1 cellular context compared by ENCODE assay signal in the genomic region with DNA sequence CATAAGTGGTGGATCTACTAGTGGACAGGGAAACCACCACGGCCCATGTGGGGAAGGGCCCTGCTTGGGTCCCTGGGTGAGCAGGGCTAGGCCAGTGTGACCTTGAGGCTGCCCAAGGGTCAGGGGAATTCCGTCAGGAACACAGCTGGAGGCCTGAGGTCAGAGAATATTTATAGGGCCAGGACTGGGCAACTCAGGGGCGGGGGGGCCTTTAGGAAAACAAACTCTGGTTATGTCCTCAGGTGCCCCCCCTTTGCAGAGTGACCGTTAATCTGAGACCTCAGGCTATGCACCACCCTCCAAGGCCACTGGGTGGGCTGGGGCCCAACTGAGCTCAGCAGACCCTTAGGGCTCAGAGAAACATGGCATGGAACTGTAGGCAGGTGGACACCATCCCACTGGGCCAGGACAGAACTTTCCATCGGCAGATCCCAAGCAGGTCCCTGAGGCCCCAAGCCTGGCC.
A peak's percentile ranks its signal among the peaks of the same experiment; 100 is the strongest.
TF ChIP-seq lines count a peak whose summit lies in the region.

No MANE protein-coding gene starts in this region.

TF ChIP-seq in K562, 482 proteins besides CTCF, POLR2A, EP300 and RAD21:
- TF ChIP-seq ZBTB7A (IDR thresholded peaks at IDR 0.05; ENCODE audit: borderline replicate concordance, control insufficient read depth, low read depth, low read length) (peak; percentile 23; the same call in 1 of the 2 replicates), ZNF408 (CRISPR knock-in tag; IDR thresholded peaks at IDR 0.05; ENCODE audit: low read depth) (no peak), ZNF561 (CRISPR knock-in tag; conservative IDR thresholded peaks at IDR 0.05) (no peak), EHMT2 (IDR thresholded peaks at IDR 0.05) (no peak)
TF ChIP-seq in K562: peak in this region for 1.
